In genomic region chr7:130721486-130722277, GRCh38 we compare ENCODE assay signal across 9 cellular contexts. TPM values are rescaled to one million over a fixed set of nuclear protein-coding genes. Genes with fewer than 3 reads are reported as not detected.
DNase-seq lines count a peak whose midpoint lies in the region; ATAC-seq and TF ChIP-seq lines count a peak whose summit lies in the region.
"Had no signal": no experiment of that assay in that cellular context is flagged by ENCODE, and none has a peak within 500 bp of the region (broad histone marks: within the 10 kb centered on the region; RNA-seq: fewer than 3 reads in every experiment).

No MANE protein-coding gene starts in this region.

- H3K4me3 ChIP-seq in HL-60 (replicated peaks; ENCODE audit: insufficient read depth, low read length): no peak overlapping the region
- H3K4me3 ChIP-seq in SJCRH30: no peak overlapping the region
- no peak overlapping the region for H3K4me3 ChIP-seq in mesodermal cell (ENCODE audit: extremely low read depth, insufficient read depth, low read length, poor library complexity, severe bottlenecking)
- H3K4me3 ChIP-seq in aorta (ENCODE audit: low read length in 2 of 2): no peak overlapping the region

- H3K36me3 Mint-ChIP-seq in endothelial cell (ENCODE audit: low read depth, unreplicated experiment): no peaks in the 10 kb centered on the region

- peak; percentile 41 for DNase-seq in D341Med (ENCODE audit: low spot score)
- peak; percentile 4 to 26 for DNase-seq in HL-60 (ENCODE audit: low read depth in 1 of 2, low spot score in 1 of 2)
- DNase-seq in SJCRH30: peak; percentile 86 to 91
- peak; percentile 80 for DNase-seq in endothelial cell (ENCODE audit: low spot score)
- peak; percentile 76 to 85 for DNase-seq in aorta

- H3K4me3 Mint-ChIP-seq in endothelial cell (ENCODE audit: unreplicated experiment): no peak overlapping the region

- no peak overlapping the region for H3K27ac ChIP-seq in HL-60 (replicated peaks)
- H3K27ac ChIP-seq in SJCRH30: peak overlapping the region; percentile 18; the same call in 1 of the 2 replicates
- peak overlapping the region; percentile 53 for H3K27ac ChIP-seq in mesodermal cell (ENCODE audit: low read depth, low read length, severe bottlenecking)
- no peak overlapping the region for H3K27ac ChIP-seq in aorta (ENCODE audit: low read depth in 1 of 2, low read length in 2 of 2)
- H3K27ac ChIP-seq: neutrophil had no signal

- H3K27ac Mint-ChIP-seq in endothelial cell (ENCODE audit: unreplicated experiment): no peak overlapping the region

- TF ChIP-seq CTCF in HL-60 (IDR thresholded peaks at IDR 0.05; ENCODE audit: insufficient read depth, low read length): no peak
- no peak for TF ChIP-seq CTCF in endothelial cell (IDR thresholded peaks at IDR 0.05; ENCODE audit: unreplicated experiment)

- no peaks in the 10 kb centered on the region for H3K9me3 Mint-ChIP-seq in endothelial cell (ENCODE audit: unreplicated experiment)

- no peaks in the 10 kb centered on the region for H3K9me3 ChIP-seq in SJCRH30 (replicated peaks)
- no peaks in the 10 kb centered on the region for H3K9me3 ChIP-seq in mesodermal cell (ENCODE audit: control insufficient read depth, low read length)
- no peaks in the 10 kb centered on the region for H3K9me3 ChIP-seq in aorta (ENCODE audit: control insufficient read depth, low read length)
- H3K9me3 ChIP-seq: neutrophil had no signal

- 36 to 48% methylated on average over 3 to 4 of the region's 5 CpGs for whole genome bisulfite sequencing in mesodermal cell (ENCODE audit: insufficient coverage in 2 of 2), 2 experiments
- 16 to 18% methylated on average over 5 of the region's 5 CpGs for WGBS in aorta, 2 donors

- peaks cover 15% of the 10 kb centered on the region for H3K4me1 ChIP-seq in SJCRH30
- no peaks in the 10 kb centered on the region for H3K4me1 ChIP-seq in mesodermal cell (ENCODE audit: control insufficient read depth, insufficient read depth, low read length, poor library complexity, severe bottlenecking)
- H3K4me1 ChIP-seq in aorta (ENCODE audit: control insufficient read depth in 1 of 2, insufficient read depth in 2 of 2, low read length in 2 of 2): no peaks in the 10 kb centered on the region

- H3K4me1 Mint-ChIP-seq in endothelial cell (ENCODE audit: unreplicated experiment): peaks cover 3% of the 10 kb centered on the region

- H3K27me3 Mint-ChIP-seq in endothelial cell (ENCODE audit: unreplicated experiment): no peaks in the 10 kb centered on the region

- H3K27me3 ChIP-seq in HL-60 (ENCODE audit: insufficient read depth, poor library complexity, severe bottlenecking) (peaks cover 7% of the 10 kb centered on the region), SJCRH30 (no peaks in the 10 kb centered on the region), aorta (ENCODE audit: control insufficient read depth in 1 of 2, insufficient read depth in 2 of 2, low read length in 1 of 2) (no peaks in the 10 kb centered on the region)

- ATAC-seq in aorta (ENCODE audit: low FRiP score) (peak; percentile 82), HG02852 (IDR thresholded peaks at IDR 0.05; ENCODE audit: unreplicated experiment) (no peak), GM18517 (IDR thresholded peaks at IDR 0.05; ENCODE audit: unreplicated experiment) (no peak)

- H3K36me3 ChIP-seq in SJCRH30 (no peaks in the 10 kb centered on the region), mesodermal cell (ENCODE audit: control insufficient read depth, insufficient read depth, low read length) (no peaks in the 10 kb centered on the region), aorta (ENCODE audit: control insufficient read depth in 1 of 2, insufficient read depth in 2 of 2, low read length in 1 of 2) (no peaks in the 10 kb centered on the region)
- H3K36me3 ChIP-seq: neutrophil had no signal

- intact Hi-C loops in aorta (cut with DNase I): loop anchor here (1.0 to 10.0 kb wide), 3 partner anchors 479 to 647 kb away; partner anchors contain the start of gene KLHDC10 (in 1 of the 2)

RNA-seq across cellular contexts. Expression of gene KLF14, which starts 12.3 kb away (rescaled TPM):
- total RNA-seq in SJCRH30 (2014; rRNA removed; shearing (Covaris generic)): 1.2 and 1.6 TPM in 2 replicates
- total RNA-seq in endothelial cell (ENCODE audit: unreplicated experiment) (not detected), aorta (under 1 TPM in 1 of 2 donors, not detected in 1; 0.12 TPM)
- not detected for polyA plus RNA-seq in mesodermal cell (2013, experiment 1 of 2)
- not detected for polyA plus RNA-seq in mesodermal cell (2013, experiment 2 of 2)
- polyA plus RNA-seq in aorta: not detected

RNA-seq across cellular contexts. Expression of gene TSGA13, which starts 35.3 kb away (rescaled TPM):
- not detected in 2 replicates for total RNA-seq in SJCRH30 (2014; rRNA removed; shearing (Covaris generic))
- not detected for total RNA-seq in endothelial cell (ENCODE audit: unreplicated experiment)
- not detected for polyA plus RNA-seq in mesodermal cell (2013, experiment 1 of 2)
- not detected for polyA plus RNA-seq in mesodermal cell (2013, experiment 2 of 2)
- total RNA-seq in aorta: not detected
- polyA plus RNA-seq in aorta: not detected

RNA-seq across cellular contexts. Expression of gene COPG2, which starts 53.1 kb away (rescaled TPM):
- 53.9 and 54.6 TPM in 2 replicates for total RNA-seq in SJCRH30 (2014; rRNA removed; shearing (Covaris generic))
- 40.0 TPM for total RNA-seq in endothelial cell (ENCODE audit: unreplicated experiment)
- 52.9 TPM for polyA plus RNA-seq in mesodermal cell (2013, experiment 1 of 2)
- polyA plus RNA-seq in mesodermal cell (2013, experiment 2 of 2): 49.8 TPM
- total RNA-seq in aorta: 10 to 100 TPM in 1 of 2 donors, 1 to 10 TPM in 1; 9.7 to 13.2 TPM
- polyA plus RNA-seq in aorta: 1 to 10 TPM; 5.6 to 9.0 TPM

Comparison
In these comparisons a context has a peak if more than half of its experiments do, and no peak if none do; other contexts are left out.
1. DNase-seq: peak in every context shown above with its lines; median percentile 88 in SJCRH30; 80 in aorta; 80 in endothelial cell; 41 in D341Med; 15 in HL-60.
2. H3K27ac ChIP-seq: peak in SJCRH30 (single experiment) and mesodermal cell (single experiment); none in HL-60 (single experiment) and aorta (0 of 2).